ENCODE assay signal across 10 cellular contexts in the genomic region with DNA sequence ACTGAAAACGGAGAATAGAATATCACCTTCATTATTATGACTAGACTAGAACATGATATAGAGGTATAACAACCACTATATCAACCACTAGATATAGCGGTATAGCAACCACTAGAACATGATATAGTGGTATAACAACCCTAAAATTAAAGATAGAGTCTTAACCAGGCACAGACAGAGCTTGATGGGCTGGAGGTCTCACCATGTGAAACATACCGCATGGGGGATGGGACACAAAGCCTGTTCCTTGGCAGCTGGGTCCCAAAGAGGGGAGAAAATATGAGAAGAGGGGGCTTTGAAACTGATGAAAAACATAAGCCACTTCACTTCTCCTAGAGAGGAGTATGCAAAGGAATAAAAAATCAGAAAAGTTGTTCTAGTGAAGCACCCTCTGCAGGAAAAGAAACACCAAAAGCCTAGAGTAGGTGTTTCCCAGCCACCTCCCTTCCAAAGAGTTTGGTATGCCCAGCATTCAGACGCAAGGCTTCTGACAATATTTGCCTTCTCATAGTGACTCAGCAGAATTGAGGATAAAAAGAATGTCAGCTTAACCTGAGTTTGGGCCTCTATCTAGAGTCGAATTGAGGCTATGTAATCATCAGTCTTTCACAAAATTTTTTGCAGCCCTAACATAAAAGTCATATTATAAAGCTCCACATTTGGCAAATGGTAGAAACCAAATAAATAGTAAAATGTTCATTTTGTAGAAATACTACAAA.
DNase-seq lines count a peak whose midpoint lies in the region; FAIRE-seq and TF ChIP-seq lines count a peak whose summit lies in the region.
"Had no signal": no experiment of that assay in that cellular context is flagged by ENCODE, and none has a peak within 500 bp of the region (broad histone marks: within the 10 kb centered on the region; RNA-seq: fewer than 3 reads in every experiment).

No MANE protein-coding gene starts in this region.

- TF ChIP-seq CTCF in bronchial epithelial cell (IDR thresholded peaks at IDR 0.05; ENCODE audit: insufficient read depth, low read length, severe bottlenecking) (no peak), esophagus muscularis mucosa (IDR thresholded peaks at IDR 0.05) (no peak), chondrocyte (IDR thresholded peaks at IDR 0.05) (no peak)

- no peaks in the 10 kb centered on the region for H3K4me1 Mint-ChIP-seq in CD4-positive, alpha-beta memory T cell
- H3K4me1 Mint-ChIP-seq in chondrocyte (ENCODE audit: low read depth), result peaks cover 16% of the 10 kb centered on the region

- intact Hi-C loops in esophagus muscularis mucosa (cut with DNase I), result no loop called here
- intact Hi-C loops in CD4-positive, alpha-beta memory T cell (cut with micrococcal nuclease), result no loop called here

- CTCF ChIA-PET in CD4-positive, alpha-beta memory T cell (lab: Charles Lee; ENCODE audit: partially characterized antibody), result no interaction called here

- WGBS in esophagus muscularis mucosa, result 66% methylated on average over 5 of the region's 5 CpGs

- H3K9me3 Mint-ChIP-seq in CD4-positive, alpha-beta memory T cell, result peaks cover 0 to 34% (median 8%) of the 10 kb centered on the region in 8 donors
- no peaks in the 10 kb centered on the region for H3K9me3 Mint-ChIP-seq in chondrocyte (ENCODE audit: low read depth)

- H3K27me3 Mint-ChIP-seq in CD4-positive, alpha-beta memory T cell, result no peaks in the 10 kb centered on the region
- H3K27me3 Mint-ChIP-seq in chondrocyte (ENCODE audit: low read depth), result no peaks in the 10 kb centered on the region

- TF ChIP-seq POLR2A in esophagus muscularis mucosa (IDR thresholded peaks at IDR 0.05; ENCODE audit: low read depth), result no peak

- no peak overlapping the region for H3K27ac Mint-ChIP-seq in CD4-positive, alpha-beta memory T cell
- H3K27ac Mint-ChIP-seq in chondrocyte (ENCODE audit: unreplicated experiment), result no peak overlapping the region

- H3K27ac ChIP-seq in esophagus muscularis mucosa (replicated peaks in 1 of 4), result peak overlapping the region in 2 of 4 donors; percentile 7 to 22
- no peak overlapping the region for H3K27ac ChIP-seq in CD4-positive, alpha-beta memory T cell (ENCODE audit: low read depth, low read length)

- no peaks in the 10 kb centered on the region for H3K9me3 ChIP-seq in esophagus muscularis mucosa
- no peaks in the 10 kb centered on the region for H3K9me3 ChIP-seq in CD4-positive, alpha-beta memory T cell (ENCODE audit: control insufficient read depth in 1 of 2, low read length in 2 of 2)

- peaks cover 0 to 26% (median 14%) of the 10 kb centered on the region in 4 donors for H3K4me1 ChIP-seq in esophagus muscularis mucosa
- H3K4me1 ChIP-seq in CD4-positive, alpha-beta memory T cell (ENCODE audit: insufficient read depth, low read length), result no peaks in the 10 kb centered on the region

- DNase-seq in DMS53 treated with DMSO at 0.1 percent for 48 hours (lab: John Stamatoyannopoulos, UW; ENCODE audit: unreplicated experiment), result peak; percentile 37
- DNase-seq in NCI-H146 treated with DMSO at 0.1 percent for 48 hours (lab: John Stamatoyannopoulos, UW; ENCODE audit: unreplicated experiment), result peak; percentile 61
- peak; percentile 83 for DNase-seq in bronchial epithelial cell (ENCODE audit: low read depth)
- DNase-seq in midbrain (lab: John Stamatoyannopoulos, UW), result peak; percentile 35
- no peak for DNase-seq in RPMI8226
- no peak for DNase-seq in esophagus muscularis mucosa (ENCODE audit: extremely low spot score)
- DNase-seq in CD4-positive, alpha-beta memory T cell, result no peak
- no peak for DNase-seq in chondrocyte (ENCODE audit: low spot score)
- DNase-seq: activated effector memory CD4-positive, alpha-beta T cell treated with anti-CD3 and anti-CD28 coated beads, Interleukin-2, amount 50 U/mL, for 16 hours; stimulated activated CD4-positive, alpha-beta T cell treated with anti-CD3 and anti-CD28 coated beads, Interleukin-15, amount 100 ng/mL, for 24 hours had no signal

- no peak overlapping the region for H3K4me3 Mint-ChIP-seq in CD4-positive, alpha-beta memory T cell
- no peak overlapping the region for H3K4me3 Mint-ChIP-seq in chondrocyte (ENCODE audit: unreplicated experiment)

- POLR2A ChIA-PET in CD4-positive, alpha-beta memory T cell (lab: Charles Lee; ENCODE audit: partially characterized antibody), result no interaction called here

- H3K36me3 Mint-ChIP-seq in CD4-positive, alpha-beta memory T cell, result no peaks in the 10 kb centered on the region
- no peaks in the 10 kb centered on the region for H3K36me3 Mint-ChIP-seq in chondrocyte (ENCODE audit: low read depth)

- H3K4me3 ChIP-seq in bronchial epithelial cell (ENCODE audit: low read depth, low read length) (no peak overlapping the region), esophagus muscularis mucosa (no peak overlapping the region)
- H3K4me3 ChIP-seq in CD4-positive, alpha-beta memory T cell (ENCODE audit: low read length in 2 of 2), result no peak overlapping the region

- H3K27me3 ChIP-seq in bronchial epithelial cell (ENCODE audit: control insufficient read depth, insufficient read depth, low read length) (no peaks in the 10 kb centered on the region), esophagus muscularis mucosa (no peaks in the 10 kb centered on the region)
- no peaks in the 10 kb centered on the region for H3K27me3 ChIP-seq in CD4-positive, alpha-beta memory T cell (ENCODE audit: insufficient read depth, low read length)

- H3K36me3 ChIP-seq in bronchial epithelial cell (ENCODE audit: control insufficient read depth, insufficient read depth, low read length) (no peaks in the 10 kb centered on the region), esophagus muscularis mucosa (no peaks in the 10 kb centered on the region)
- H3K36me3 ChIP-seq in CD4-positive, alpha-beta memory T cell (ENCODE audit: insufficient read depth, low read length), result no peaks in the 10 kb centered on the region

- FAIRE-seq in bronchial epithelial cell (lab: Jason Lieb, UNC), result no peak

- no peak for TF ChIP-seq EP300 in esophagus muscularis mucosa (IDR thresholded peaks at IDR 0.05)

Comparison
In these comparisons a context has a peak if more than half of its experiments do, and no peak if none do; other contexts are left out.
1. DNase-seq: peak in DMS53 treated with DMSO at 0.1 percent for 48 hours (single experiment), NCI-H146 treated with DMSO at 0.1 percent for 48 hours (single experiment), bronchial epithelial cell (single experiment) and midbrain (single experiment); none in RPMI8226 (single experiment), esophagus muscularis mucosa (single experiment), CD4-positive, alpha-beta memory T cell (0 of 5) and chondrocyte (single experiment).